9 cellular contexts compared by ENCODE assay signal in the genomic region with DNA sequence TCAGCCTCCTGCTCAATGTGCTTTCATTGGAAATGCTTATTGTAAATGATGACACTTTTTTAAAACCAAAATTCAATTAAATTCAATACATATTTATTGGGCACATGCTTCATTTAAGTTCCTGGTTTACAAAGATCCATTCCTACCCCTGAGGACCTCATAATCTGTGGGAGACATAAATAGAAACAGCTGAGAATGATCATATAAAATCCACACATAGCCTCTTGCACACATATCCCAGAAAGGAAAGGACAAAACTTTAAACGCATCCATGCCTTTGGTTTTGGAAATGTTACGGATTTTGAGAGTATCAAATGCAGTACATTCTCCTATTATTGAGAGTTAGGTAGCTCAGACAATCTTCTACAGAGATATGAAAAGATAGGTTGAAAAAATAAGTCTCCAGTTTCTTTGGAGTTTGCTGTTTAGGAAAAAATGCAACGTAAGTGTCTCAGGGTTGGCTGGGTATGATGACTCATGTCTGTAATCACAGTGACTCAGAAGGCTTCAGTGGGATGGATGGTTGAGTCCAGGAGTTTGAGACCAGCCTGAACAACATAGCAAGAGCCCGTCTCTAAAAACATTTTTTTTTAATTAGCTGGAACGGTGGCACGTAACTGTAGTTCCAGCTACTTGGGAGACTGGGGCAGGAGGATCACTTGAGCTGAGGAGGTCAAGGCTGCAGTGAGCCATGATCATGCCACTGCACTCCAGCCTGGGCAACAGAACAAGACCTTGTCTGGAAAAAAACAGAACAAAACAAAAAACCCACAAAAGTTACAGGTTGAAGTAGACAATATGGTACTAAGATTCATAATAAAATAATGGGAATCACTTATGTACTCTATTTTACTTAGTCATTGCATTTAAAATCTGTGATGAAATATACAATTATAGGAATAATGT. TPM values are rescaled to one million over a fixed set of nuclear protein-coding genes. Genes with fewer than 3 reads are reported as not detected.
A peak's percentile ranks its signal among the peaks of the same experiment; 100 is the strongest.
DNase-seq lines count a peak whose midpoint lies in the region; ATAC-seq and TF ChIP-seq lines count a peak whose summit lies in the region.
"Had no signal": no experiment of that assay in that cellular context is flagged by ENCODE, and none has a peak within 500 bp of the region (broad histone marks: within the 10 kb centered on the region; RNA-seq: fewer than 3 reads in every experiment).

No MANE protein-coding gene starts in this region.

- in situ Hi-C loops in mammary epithelial cell (cut with MboI; ENCODE audit: low sequenced_read_pairs in 2 of 2) = no loop called here

- intact Hi-C loops in mammary epithelial cell (cut with micrococcal nuclease) = loop anchor here (2.0 to 10.0 kb wide), 2 partner anchors 27 to 151 kb away; a partner anchor contains a TSS

- H3K36me3 ChIP-seq in mammary epithelial cell (ENCODE audit: insufficient read depth, low read length) = no peaks in the 10 kb centered on the region

- no peaks in the 10 kb centered on the region for H4K20me1 ChIP-seq in mammary epithelial cell (ENCODE audit: insufficient read depth, low read length)

- H3K9me3 ChIP-seq in mammary epithelial cell (replicated peaks; ENCODE audit: insufficient read depth, low read length) = no peaks in the 10 kb centered on the region

- H3K4me2 ChIP-seq in mammary epithelial cell (ENCODE audit: insufficient read depth, low read depth, low read length) = peak overlapping the region; percentile 6

- 31% methylated on average over 6 of the region's 6 CpGs for WGBS in mammary epithelial cell (ENCODE audit: low coverage, missing lambda C conversion rate)

- ATAC-seq in HG03342 (IDR thresholded peaks at IDR 0.05; ENCODE audit: unreplicated experiment) = no peak

- BruUV-seq in mammary epithelial cell (replicated peaks; lab: Mats Ljungman, UMichigan) = no TSS peak

- TF ChIP-seq CTCF in mammary epithelial cell (conservative IDR thresholded peaks at IDR 0.05 in 1 of 2, IDR thresholded peaks at IDR 0.05 in 1 of 2; ENCODE audit: extremely low read depth in 1 of 2, insufficient read depth in 1 of 2, low read depth in 1 of 2, low read length in 2 of 2) = no peak

- no peak overlapping the region for H2AFZ ChIP-seq in mammary epithelial cell (ENCODE audit: low read depth, low read length)

- H3K4me1 ChIP-seq in mammary epithelial cell (ENCODE audit: insufficient read depth, low read length) = peaks cover 34% of the 10 kb centered on the region

- H3K4me3 ChIP-seq in mammary epithelial cell (replicated peaks in 1 of 3; ENCODE audit: insufficient read depth in 1 of 3, low read depth in 2 of 3, low read length in 3 of 3) = no peak overlapping the region

- H3K27me3 ChIP-seq in mammary epithelial cell (ENCODE audit: insufficient read depth, low read length) = no peaks in the 10 kb centered on the region

- CTCF ChIA-PET in mammary epithelial cell (lab: Charles Lee; ENCODE audit: low non-redundant PET) = no interaction called here

- dilution Hi-C loops in mammary epithelial cell (cut with HindIII; ENCODE audit: low sequenced_read_pairs) = no loop called here

- H3K9ac ChIP-seq in mammary epithelial cell (ENCODE audit: insufficient read depth, low read length) = no peak overlapping the region

- peaks cover 7% of the 10 kb centered on the region for H3K79me2 ChIP-seq in mammary epithelial cell (ENCODE audit: insufficient read depth, low read length)

- peak; percentile 54 for DNase-seq in DMS53 treated with DMSO at 0.1 percent for 48 hours (lab: John Stamatoyannopoulos, UW; ENCODE audit: unreplicated experiment)
- DNase-seq in MV-4-11 (lab: John Stamatoyannopoulos, UW) = peak; percentile 65
- peak; percentile 77 for DNase-seq in mammary epithelial cell
- peak; percentile 83 for DNase-seq in non-pigmented ciliary epithelial cell (ENCODE audit: low read depth)
- DNase-seq in NCI-H2171 (lab: John Stamatoyannopoulos, UW) = no peak
- DNase-seq in activated CD4-positive, alpha-beta T cell treated with anti-CD3 and anti-CD28 coated beads for 4 hours = no peak
- no peak for DNase-seq in NCI-H524 (lab: John Stamatoyannopoulos, UW)
- DNase-seq: activated naive CD4-positive, alpha-beta T cell treated with anti-CD3 and anti-CD28 coated beads, Interleukin-2, amount 10 ng/mL, durations not matched to agents 7 days and 5 days had no signal

- peak overlapping the region; percentile 22 for H3K27ac ChIP-seq in mammary epithelial cell (ENCODE audit: insufficient read depth, low read depth, low read length)

RNA-seq across cellular contexts. Expression of a gene that starts 3.9 kb away (rescaled TPM):
- total RNA-seq in mammary epithelial cell = 10 to 100 TPM in 1 of 2 donors, 1 to 10 TPM in 1; 3.3 to 13.1 TPM
- 3.7 TPM for polyA plus RNA-seq in mammary epithelial cell
- not detected for polyA minus RNA-seq in mammary epithelial cell

RNA-seq across cellular contexts. Expression of a gene that starts 26.8 kb away (rescaled TPM):
- 10 to 100 TPM; 50.5 to 55.8 TPM for total RNA-seq in mammary epithelial cell
- polyA plus RNA-seq in mammary epithelial cell = 34.8 TPM
- polyA minus RNA-seq in mammary epithelial cell = 47.1 TPM

Comparison
In these comparisons a context has a peak if more than half of its experiments do, and no peak if none do; other contexts are left out.
1. DNase-seq: peak in DMS53 treated with DMSO at 0.1 percent for 48 hours (single experiment), MV-4-11 (single experiment), mammary epithelial cell (single experiment) and non-pigmented ciliary epithelial cell (single experiment); none in NCI-H2171 (single experiment), activated CD4-positive, alpha-beta T cell treated with anti-CD3 and anti-CD28 coated beads for 4 hours (0 of 2) and NCI-H524 (0 of 2).